In genomic region chr19:4319067-4319718, GRCh38 we compare ENCODE assay signal across 18 cellular contexts. TPM values are rescaled to one million over a fixed set of nuclear protein-coding genes. Genes with fewer than 3 reads are reported as not detected.
"Had no signal": no experiment of that assay in that cellular context is flagged by ENCODE, and none has a peak within 500 bp of the region (broad histone marks: within the 10 kb centered on the region; RNA-seq: fewer than 3 reads in every experiment).

No MANE protein-coding gene starts in this region.

- DNase-seq: activated CD4-positive, alpha-beta T cell treated with anti-CD3 and anti-CD28 coated beads for 1 hour; activated CD8-positive, alpha-beta memory T cell treated with anti-CD3 and anti-CD28 coated beads, Interleukin-2, amount 50 U/mL, for 48 hours; activated CD8-positive, alpha-beta T cell treated with anti-CD3 and anti-CD28 coated beads, Interleukin-2, amount 10 ng/mL, durations not matched to agents 7 days and 5 days; activated naive CD4-positive, alpha-beta T cell; amygdala; endodermal cell; left cardiac atrium; naive thymus-derived CD8-positive, alpha-beta T cell; psoas muscle; right lobe of liver had no signal

- H3K9me3 Mint-ChIP-seq: naive thymus-derived CD8-positive, alpha-beta T cell had no signal

- H3K4me1 Mint-ChIP-seq: brain; endodermal cell; stimulated activated memory B cell treated with anti-CD40 and anti-IgM and Interleukin-4, amounts not matched to agents 10 μg/mL and 1 μg/mL and 100 μg/mL, for 72 hours had no signal

- H3K4me3 Mint-ChIP-seq: activated CD8-positive, alpha-beta T cell treated with anti-CD3 and anti-CD28 coated beads, Interleukin-2, amount 10 ng/mL, durations not matched to agents 7 days and 5 days; brain; endodermal cell; naive thymus-derived CD8-positive, alpha-beta T cell; stimulated activated memory B cell treated with anti-CD40 and anti-IgM and Interleukin-4, amounts not matched to agents 10 μg/mL and 1 μg/mL and 100 μg/mL, for 72 hours had no signal

- H3K27ac ChIP-seq: psoas muscle, right lobe of liver, tibial nerve had no signal

- H3K27ac Mint-ChIP-seq: activated CD8-positive, alpha-beta T cell treated with anti-CD3 and anti-CD28 coated beads, Interleukin-2, amount 10 ng/mL, durations not matched to agents 7 days and 5 days; brain; endodermal cell; stimulated activated memory B cell treated with anti-CD40 and anti-IgM and Interleukin-4, amounts not matched to agents 10 μg/mL and 1 μg/mL and 100 μg/mL, for 72 hours had no signal

- H3K36me3 Mint-ChIP-seq: naive thymus-derived CD8-positive, alpha-beta T cell had no signal

- ATAC-seq: activated CD8-positive, alpha-beta T cell treated with anti-CD3 and anti-CD28 coated beads, Interleukin-2, amount 10 ng/mL, durations not matched to agents 7 days and 5 days; left cardiac atrium; naive thymus-derived CD8-positive, alpha-beta T cell; psoas muscle; stimulated activated memory B cell treated with anti-CD40 and anti-IgM and Interleukin-4, amounts not matched to agents 10 μg/mL and 1 μg/mL and 100 μg/mL, for 72 hours had no signal

- H3K27me3 Mint-ChIP-seq: naive thymus-derived CD8-positive, alpha-beta T cell had no signal

- H3K9me3 ChIP-seq: psoas muscle, right lobe of liver had no signal

RNA-seq across cellular contexts. Expression of gene FSD1, which starts 14.8 kb away (rescaled TPM):
- total RNA-seq: left cardiac atrium, psoas muscle had no signal

RNA-seq across cellular contexts. Expression of gene TMIGD2, which starts 17.0 kb away (rescaled TPM):
- total RNA-seq: dermis microvascular lymphatic vessel endothelial cell, fibroblast of villous mesenchyme, lung microvascular endothelial cell, SK-MEL-5 had no signal

RNA-seq across cellular contexts. Expression of gene SHD, which starts 40.1 kb away (rescaled TPM):
- total RNA-seq: activated CD8-positive, alpha-beta T cell treated with anti-CD3 and anti-CD28 coated beads, Interleukin-2, amount 10 ng/mL, durations not matched to agents 7 days and 5 days; dermis microvascular lymphatic vessel endothelial cell; fibroblast of villous mesenchyme; lung microvascular endothelial cell; naive thymus-derived CD8-positive, alpha-beta T cell; T-helper 2 cell treated with Interferon-gamma antibody and Interleukin-4, amounts not matched to agents 100 ng/mL and 5 ng/mL, for 36 hours; tibial nerve had no signal
